In the genomic region with DNA sequence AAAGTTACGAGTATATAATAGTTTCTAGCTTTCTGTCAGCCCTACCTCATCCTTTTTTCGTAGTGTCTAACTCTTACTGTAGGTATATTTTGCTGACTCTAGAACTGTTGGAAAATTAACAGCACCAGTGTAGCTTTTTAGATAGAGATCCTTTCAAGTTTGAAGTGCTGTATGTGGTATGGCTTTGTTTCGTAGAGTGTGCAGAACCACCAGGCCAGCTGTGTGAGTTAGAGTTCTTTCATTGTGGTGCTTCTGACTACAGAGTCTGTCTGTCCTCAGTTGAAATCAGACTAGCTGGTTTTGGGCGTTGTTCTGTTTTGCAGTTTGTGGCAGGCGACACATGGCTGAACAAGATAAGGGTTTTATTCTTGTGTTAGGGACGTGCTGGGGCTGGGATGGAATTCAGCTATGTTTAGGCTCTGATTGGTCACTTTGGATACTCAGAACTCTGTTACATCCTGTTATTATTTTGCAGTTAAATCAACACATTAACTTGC, we compare ENCODE assay signal across 9 cellular contexts. TPM values are rescaled to one million over a fixed set of nuclear protein-coding genes. Genes with fewer than 3 reads are reported as not detected.
A peak's percentile ranks its signal among the peaks of the same experiment; 100 is the strongest.
DNase-seq lines count a peak whose midpoint lies in the region; ATAC-seq and TF ChIP-seq lines count a peak whose summit lies in the region.
"Had no signal": no experiment of that assay in that cellular context is flagged by ENCODE, and none has a peak within 500 bp of the region (broad histone marks: within the 10 kb centered on the region; RNA-seq: fewer than 3 reads in every experiment).

No MANE protein-coding gene starts in this region.

- peak overlapping the region; percentile 32 for H3K4me2 ChIP-seq in neuronal stem cell (ENCODE audit: insufficient read depth, low read length, poor library complexity, severe bottlenecking)

- DNase-seq in DMS 273 treated with DMSO at 0.1 percent for 48 hours (lab: John Stamatoyannopoulos, UW), result peak; percentile 19
- DNase-seq in RKO (ENCODE audit: low spot score), result peak; percentile 48
- peak; percentile 39 for DNase-seq in fibroblast of the aortic adventitia (ENCODE audit: low read depth)
- no peak for DNase-seq in neuronal stem cell (ENCODE audit: low spot score)
- no peak for DNase-seq in stimulated activated naive B cell treated with anti-CD40 and anti-IgM and Interleukin-4, amounts not matched to agents 10 μg/mL and 1 μg/mL and 100 μg/mL, for 72 hours
- DNase-seq in stimulated activated CD4-positive, alpha-beta T cell treated with anti-CD3 and anti-CD28 coated beads, Interleukin-2, amount 100 ng/mL, for 48 hours, result no peak

- no peak overlapping the region for H3K23ac ChIP-seq in neuronal stem cell (ENCODE audit: low read depth, low read length, poor library complexity)

- H3K4me1 ChIP-seq in neuronal stem cell (ENCODE audit: control insufficient read depth in 2 of 2, insufficient read depth in 1 of 2, low read depth in 1 of 2, low read length in 2 of 2), result peaks cover 8 to 13% of the 10 kb centered on the region in 2 donors

- no peak overlapping the region for H2BK15ac ChIP-seq in neuronal stem cell (ENCODE audit: low read length)

- no peak overlapping the region for H4K8ac ChIP-seq in neuronal stem cell (ENCODE audit: low read depth, low read length)

- no peak overlapping the region for H2AK5ac ChIP-seq in neuronal stem cell (ENCODE audit: low read depth, low read length)

- no peaks in the 10 kb centered on the region for H3K27me3 ChIP-seq in neuronal stem cell (ENCODE audit: control insufficient read depth in 3 of 3, insufficient read depth in 3 of 3, low read depth in 1 of 3, low read length in 3 of 3)

- H2AFZ ChIP-seq in neuronal stem cell (ENCODE audit: low read length), result no peak overlapping the region

- peaks cover 22 to 46% of the 10 kb centered on the region in 2 donors for H3K4me1 Mint-ChIP-seq in stimulated activated naive B cell treated with anti-CD40 and anti-IgM and Interleukin-4, amounts not matched to agents 10 μg/mL and 1 μg/mL and 100 μg/mL, for 72 hours

- H4K91ac ChIP-seq in neuronal stem cell (ENCODE audit: low read depth, low read length, poor library complexity), result no peak overlapping the region

- H3K14ac ChIP-seq in neuronal stem cell (ENCODE audit: low read length), result no peak overlapping the region

- H3K27me3 Mint-ChIP-seq in stimulated activated naive B cell treated with anti-CD40 and anti-IgM and Interleukin-4, amounts not matched to agents 10 μg/mL and 1 μg/mL and 100 μg/mL, for 72 hours, result peaks cover 27 to 37% of the 10 kb centered on the region in 2 donors

- H3K36me3 Mint-ChIP-seq in stimulated activated naive B cell treated with anti-CD40 and anti-IgM and Interleukin-4, amounts not matched to agents 10 μg/mL and 1 μg/mL and 100 μg/mL, for 72 hours, result peaks cover 4% of the 10 kb centered on the region in 2 donors

- no peak overlapping the region for H2BK12ac ChIP-seq in neuronal stem cell (ENCODE audit: low read length)

- peaks cover 0 to 2% of the 10 kb centered on the region in 2 donors for H3K9me3 Mint-ChIP-seq in stimulated activated naive B cell treated with anti-CD40 and anti-IgM and Interleukin-4, amounts not matched to agents 10 μg/mL and 1 μg/mL and 100 μg/mL, for 72 hours
- H3K9me3 Mint-ChIP-seq: central memory CD8-positive, alpha-beta T cell had no signal

- no peak overlapping the region for H2BK120ac ChIP-seq in neuronal stem cell (ENCODE audit: low read depth, low read length)

- H3K18ac ChIP-seq in neuronal stem cell (ENCODE audit: low read length), result no peak overlapping the region

- no peak overlapping the region for H3K27ac ChIP-seq in neuronal stem cell (replicated peaks; ENCODE audit: low read length)

- no peaks in the 10 kb centered on the region for H3K36me3 ChIP-seq in neuronal stem cell (replicated peaks in 1 of 2; ENCODE audit: control insufficient read depth in 2 of 2, insufficient read depth in 2 of 2, low read length in 2 of 2)

- H3K9me3 ChIP-seq in neuronal stem cell (replicated peaks in 1 of 2; ENCODE audit: control insufficient read depth in 2 of 2, insufficient read depth in 1 of 2, low read depth in 1 of 2, low read length in 2 of 2), result peaks cover 0 to 15% of the 10 kb centered on the region in 2 donors

- H3K9ac ChIP-seq in neuronal stem cell (ENCODE audit: low read depth, low read length, poor library complexity), result no peak overlapping the region

- no peak for ATAC-seq in stimulated activated naive B cell treated with anti-CD40 and anti-IgM and Interleukin-4, amounts not matched to agents 10 μg/mL and 1 μg/mL and 100 μg/mL, for 72 hours (replicated peaks)
- ATAC-seq in GM19328 (IDR thresholded peaks at IDR 0.05; ENCODE audit: unreplicated experiment), result no peak
- ATAC-seq in GM19351 (IDR thresholded peaks at IDR 0.05; ENCODE audit: unreplicated experiment), result no peak

- no peak overlapping the region for H3K4me3 Mint-ChIP-seq in stimulated activated naive B cell treated with anti-CD40 and anti-IgM and Interleukin-4, amounts not matched to agents 10 μg/mL and 1 μg/mL and 100 μg/mL, for 72 hours
- H3K4me3 Mint-ChIP-seq: central memory CD8-positive, alpha-beta T cell had no signal

- no peak overlapping the region for H3K27ac Mint-ChIP-seq in stimulated activated naive B cell treated with anti-CD40 and anti-IgM and Interleukin-4, amounts not matched to agents 10 μg/mL and 1 μg/mL and 100 μg/mL, for 72 hours

- H3K4me3 ChIP-seq in fibroblast of the aortic adventitia (ENCODE audit: low read depth, low read length) (peak overlapping the region; percentile 92), neuronal stem cell (ENCODE audit: low read length in 2 of 2) (peak overlapping the region in 1 of 2 donors; percentile 91)

- H3K4ac ChIP-seq in neuronal stem cell (ENCODE audit: low read length), result no peak overlapping the region

- WGBS in neuronal stem cell (ENCODE audit: extremely low coverage in 2 of 2, insufficient read length in 2 of 2, insufficient replicate concordance in 1 of 2), 2 donors, result no CpG with 5 or more reads among the region's 6 CpGs

- H2BK5ac ChIP-seq in neuronal stem cell (ENCODE audit: low read length), result no peak overlapping the region

- H3K79me1 ChIP-seq in neuronal stem cell (ENCODE audit: low read depth, low read length), result no peaks in the 10 kb centered on the region

- no peak for TF ChIP-seq CTCF in fibroblast of the aortic adventitia (IDR thresholded peaks at IDR 0.05; ENCODE audit: insufficient read depth, low read length)

RNA-seq across cellular contexts. Expression of a gene that starts 3.2 kb away (rescaled TPM):
- total RNA-seq in fibroblast of the aortic adventitia (ENCODE audit: low replicate concordance), result 85.2 and 103 TPM in 2 replicates
- polyA plus RNA-seq in neuronal stem cell (2013, experiment 1 of 2), result 12.7 TPM
- 13.1 TPM for polyA plus RNA-seq in neuronal stem cell (2013, experiment 2 of 2)

RNA-seq across cellular contexts. Expression of a gene that starts 14.3 kb away (rescaled TPM):
- total RNA-seq in fibroblast of the aortic adventitia (ENCODE audit: low replicate concordance), result 5.8 and 6.4 TPM in 2 replicates
- polyA plus RNA-seq in neuronal stem cell (2013, experiment 1 of 2), result 12.2 TPM
- 12.1 TPM for polyA plus RNA-seq in neuronal stem cell (2013, experiment 2 of 2)

Comparison
In these comparisons a context has a peak if more than half of its experiments do, and no peak if none do; other contexts are left out.
1. DNase-seq: peak in DMS 273 treated with DMSO at 0.1 percent for 48 hours (single experiment), RKO (single experiment) and fibroblast of the aortic adventitia (single experiment); none in neuronal stem cell (single experiment), stimulated activated naive B cell treated with anti-CD40 and anti-IgM and Interleukin-4, amounts not matched to agents 10 μg/mL and 1 μg/mL and 100 μg/mL, for 72 hours (single experiment) and stimulated activated CD4-positive, alpha-beta T cell treated with anti-CD3 and anti-CD28 coated beads, Interleukin-2, amount 100 ng/mL, for 48 hours (0 of 2).